9 cellular contexts compared by ENCODE assay signal in the genomic region with DNA sequence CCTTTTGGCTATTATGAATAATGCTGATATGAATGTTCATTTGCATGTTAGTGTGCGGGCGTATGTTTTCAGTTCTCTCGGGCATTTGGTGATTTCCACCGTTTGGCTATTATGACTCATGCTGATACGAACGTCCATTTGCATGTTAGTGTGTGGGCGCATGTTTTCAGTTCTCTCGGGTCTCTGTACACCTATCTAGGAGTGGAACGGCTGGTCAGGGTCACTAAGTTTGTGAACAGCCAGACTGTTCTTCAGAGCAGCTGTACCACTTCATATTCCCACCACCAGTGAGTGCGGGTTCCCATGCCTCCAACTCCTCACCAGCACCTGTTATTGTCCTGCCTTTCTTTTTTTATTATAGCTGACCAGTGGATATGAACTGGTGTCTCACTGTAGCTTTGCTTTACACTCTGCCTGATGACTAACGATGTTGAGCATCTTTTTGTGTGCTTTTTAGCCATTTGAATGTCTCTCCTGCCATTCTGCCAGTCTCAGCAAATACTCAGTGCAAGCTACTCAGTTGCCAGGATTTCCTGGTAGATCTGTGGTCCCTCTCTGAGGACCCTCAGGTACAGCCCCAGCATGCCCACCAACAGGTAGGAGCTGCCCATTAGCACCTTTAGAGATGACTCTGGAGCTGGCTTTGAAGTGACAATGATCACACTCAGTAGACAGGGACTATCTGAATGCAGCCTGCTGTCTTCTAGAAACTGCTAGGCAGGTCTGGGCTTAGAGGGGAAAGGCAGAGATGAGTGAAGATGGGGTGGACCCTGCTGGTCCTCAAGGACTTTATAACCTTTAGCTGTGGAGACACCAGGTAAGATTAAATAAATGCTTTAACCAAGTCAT.
DNase-seq lines count a peak whose midpoint lies in the region; ATAC-seq and TF ChIP-seq lines count a peak whose summit lies in the region.
"Had no signal": no experiment of that assay in that cellular context is flagged by ENCODE, and none has a peak within 500 bp of the region (broad histone marks: within the 10 kb centered on the region; RNA-seq: fewer than 3 reads in every experiment).

No MANE protein-coding gene starts in this region.

- no peak for TF ChIP-seq CTCF in esophagus squamous epithelium (IDR thresholded peaks at IDR 0.05)

- H3K4me3 ChIP-seq in esophagus squamous epithelium (peak overlapping the region in 1 of 4 donors; percentile 33), right cardiac atrium (ENCODE audit: low read length) (no peak overlapping the region)
- H3K4me3 ChIP-seq: GM23248 had no signal

- H3K27ac ChIP-seq in esophagus squamous epithelium, result peak overlapping the region; percentile 69 to 88 (median 76)
- H3K27ac ChIP-seq in right cardiac atrium (ENCODE audit: low read length), result no peak overlapping the region
- H3K27ac ChIP-seq: GM23248 had no signal

- WGBS in esophagus squamous epithelium, 2 donors, result 35 to 45% methylated on average over 11 of the region's 11 CpGs
- WGBS in right cardiac atrium, result 82% methylated on average over 11 of the region's 11 CpGs

- intact Hi-C loops in esophagus squamous epithelium (cut with DNase I), result no loop called here
- intact Hi-C loops in right cardiac atrium (cut with DNase I), result no loop called here

- DNase-seq in esophagus squamous epithelium (lab: John Stamatoyannopoulos, UW) (no peak), NCI-H748 (lab: John Stamatoyannopoulos, UW; ENCODE audit: unreplicated experiment) (no peak), right cardiac atrium (no peak), GM03348 (ENCODE audit: low spot score) (no peak), NCI-H524 (lab: John Stamatoyannopoulos, UW) (no peak)
- DNase-seq: GM23248 had no signal

- H3K36me3 ChIP-seq in esophagus squamous epithelium, result no peaks in the 10 kb centered on the region

- no peaks in the 10 kb centered on the region for H3K27me3 ChIP-seq in esophagus squamous epithelium
- H3K27me3 ChIP-seq in right cardiac atrium (ENCODE audit: control insufficient read depth, insufficient read depth), result no peaks in the 10 kb centered on the region

- peaks cover 9 to 62% (median 37%) of the 10 kb centered on the region in 3 donors for H3K4me1 ChIP-seq in esophagus squamous epithelium
- H3K4me1 ChIP-seq in right cardiac atrium (ENCODE audit: control insufficient read depth, insufficient read depth, low read length), result peaks cover 3% of the 10 kb centered on the region

- ATAC-seq in GM18498 (IDR thresholded peaks at IDR 0.05; ENCODE audit: unreplicated experiment), result peak; percentile 92
- peak; percentile 90 for ATAC-seq in GM21360 (IDR thresholded peaks at IDR 0.05; ENCODE audit: unreplicated experiment)
- ATAC-seq in HG03457 (IDR thresholded peaks at IDR 0.05; ENCODE audit: unreplicated experiment), result peak; percentile 81
- ATAC-seq in right cardiac atrium, result no peak

- H3K9me3 ChIP-seq in esophagus squamous epithelium (no peaks in the 10 kb centered on the region), right cardiac atrium (ENCODE audit: control insufficient read depth, low read length) (no peaks in the 10 kb centered on the region)

- TF ChIP-seq POLR2A in esophagus squamous epithelium (IDR thresholded peaks at IDR 0.05), result no peak

Comparison
In these comparisons a context has a peak if more than half of its experiments do, and no peak if none do; other contexts are left out.
1. ATAC-seq: peak in GM18498 (single experiment), GM21360 (single experiment) and HG03457 (single experiment); none in right cardiac atrium (0 of 2).